8 cellular contexts compared by ENCODE assay signal in the genomic region with DNA sequence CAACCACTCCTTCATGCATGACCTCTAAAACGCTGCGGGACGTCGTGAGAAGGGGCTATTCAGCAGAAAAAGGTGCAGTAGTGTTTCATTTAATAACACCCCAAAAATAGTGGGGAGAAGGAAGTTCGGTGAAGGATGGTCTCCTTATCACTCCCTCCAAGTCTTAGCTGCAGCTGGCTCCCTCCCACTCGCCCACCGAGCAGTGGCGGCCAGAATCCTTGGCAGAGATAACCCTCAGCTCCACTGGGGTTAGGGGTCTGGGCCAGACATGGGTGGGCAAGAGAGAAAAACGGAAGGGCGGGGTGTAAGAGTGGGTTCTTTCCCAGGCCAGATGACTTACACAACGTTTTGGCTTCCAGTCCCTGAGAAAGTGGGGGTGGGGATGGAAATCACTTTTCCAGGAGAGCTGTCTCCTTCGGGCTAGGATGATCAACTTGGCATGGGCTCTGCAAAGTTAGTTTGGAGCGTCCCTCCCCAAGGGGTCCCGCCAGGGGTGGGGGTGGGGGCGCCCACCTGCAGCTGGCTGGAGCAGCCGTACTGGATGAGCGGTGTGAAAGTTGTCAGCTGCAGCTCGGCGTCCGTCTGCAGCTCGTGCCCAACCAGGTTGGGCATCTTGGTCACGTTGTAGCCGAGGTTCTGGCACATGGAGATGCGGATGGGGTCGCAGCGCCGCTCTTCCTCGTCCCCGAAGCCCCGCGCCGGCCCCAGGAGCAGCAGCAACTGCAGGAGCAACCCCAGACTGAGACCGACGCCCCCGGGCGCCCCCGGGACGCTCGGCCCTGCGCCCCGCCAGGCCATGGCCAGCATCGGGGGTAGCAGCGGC. TPM values are rescaled to one million over a fixed set of nuclear protein-coding genes. Genes with fewer than 3 reads are reported as not detected.
DNase-seq lines count a peak whose midpoint lies in the region; ATAC-seq and TF ChIP-seq lines count a peak whose summit lies in the region.

No MANE protein-coding gene starts in this region.

- peaks cover 14% of the 10 kb centered on the region for H3K4me1 Mint-ChIP-seq in activated naive CD4-positive, alpha-beta T cell treated with anti-CD3 and anti-CD28 coated beads, Interleukin-2, amount 50 U/mL, for 24 hours
- peaks cover 53% of the 10 kb centered on the region for H3K4me1 Mint-ChIP-seq in chondrocyte (ENCODE audit: low read depth)

- DNase-seq in activated naive CD4-positive, alpha-beta T cell (lab: John Stamatoyannopoulos, UW): no peak
- DNase-seq in NB4 (ENCODE audit: low read depth): peak; percentile 23
- no peak for DNase-seq in chondrocyte (ENCODE audit: low spot score)
- peak; percentile 38 to 54 for DNase-seq in lung microvascular endothelial cell (ENCODE audit: low read depth in 2 of 2)
- peak; percentile 54 for DNase-seq in ureter (ENCODE audit: low spot score)
- DNase-seq in SKM-1 treated with dmso at 0.1 percent for 144 hours (lab: John Stamatoyannopoulos, UW; ENCODE audit: unreplicated experiment): no peak

- TF ChIP-seq CTCF in NB4 (IDR thresholded peaks at IDR 0.05; ENCODE audit: low read depth, low read length) (no peak), chondrocyte (IDR thresholded peaks at IDR 0.05) (no peak)

- H3K36me3 Mint-ChIP-seq in activated naive CD4-positive, alpha-beta T cell treated with anti-CD3 and anti-CD28 coated beads, Interleukin-2, amount 50 U/mL, for 24 hours: no peaks in the 10 kb centered on the region
- peaks cover 6% of the 10 kb centered on the region for H3K36me3 Mint-ChIP-seq in chondrocyte (ENCODE audit: low read depth)

- peaks cover 27% of the 10 kb centered on the region for H3K27me3 Mint-ChIP-seq in activated naive CD4-positive, alpha-beta T cell treated with anti-CD3 and anti-CD28 coated beads, Interleukin-2, amount 50 U/mL, for 24 hours
- no peaks in the 10 kb centered on the region for H3K27me3 Mint-ChIP-seq in chondrocyte (ENCODE audit: low read depth)

- no peak overlapping the region for H3K27ac Mint-ChIP-seq in activated naive CD4-positive, alpha-beta T cell treated with anti-CD3 and anti-CD28 coated beads, Interleukin-2, amount 50 U/mL, for 24 hours
- H3K27ac Mint-ChIP-seq in chondrocyte (ENCODE audit: unreplicated experiment): peak overlapping the region; percentile 51

- no peak for TF ChIP-seq POLR2A in NB4 (IDR thresholded peaks at IDR 0.05; ENCODE audit: extremely low read depth, insufficient read length)

- no peak for ATAC-seq in GM18870 (IDR thresholded peaks at IDR 0.05; ENCODE audit: unreplicated experiment)

- H3K4me3 ChIP-seq in NB4 (ENCODE audit: low read depth, low read length): no peak overlapping the region

- peak overlapping the region; percentile 81 for H3K4me3 Mint-ChIP-seq in activated naive CD4-positive, alpha-beta T cell treated with anti-CD3 and anti-CD28 coated beads, Interleukin-2, amount 50 U/mL, for 24 hours
- H3K4me3 Mint-ChIP-seq in chondrocyte (ENCODE audit: unreplicated experiment): peak overlapping the region; percentile 76

- no peaks in the 10 kb centered on the region for H3K9me3 Mint-ChIP-seq in activated naive CD4-positive, alpha-beta T cell treated with anti-CD3 and anti-CD28 coated beads, Interleukin-2, amount 50 U/mL, for 24 hours
- H3K9me3 Mint-ChIP-seq in chondrocyte (ENCODE audit: low read depth): no peaks in the 10 kb centered on the region

RNA-seq across cellular contexts. Expression of gene FZD4, which starts 0.7 kb away (rescaled TPM):
- total RNA-seq in chondrocyte (6.5 to 11.9 TPM (median 6.6 TPM) in 3 replicates), lung microvascular endothelial cell (97.0 and 133 TPM in 2 replicates), ureter (25.0 TPM)

Comparison
In these comparisons a context has a peak if more than half of its experiments do, and no peak if none do; other contexts are left out.
1. DNase-seq: peak in NB4 (single experiment), lung microvascular endothelial cell (2 of 2) and ureter (single experiment); none in activated naive CD4-positive, alpha-beta T cell (0 of 4), chondrocyte (single experiment) and SKM-1 treated with dmso at 0.1 percent for 144 hours (single experiment).